Comparison of ENCODE assay signal across 8 cellular contexts in the genomic region with DNA sequence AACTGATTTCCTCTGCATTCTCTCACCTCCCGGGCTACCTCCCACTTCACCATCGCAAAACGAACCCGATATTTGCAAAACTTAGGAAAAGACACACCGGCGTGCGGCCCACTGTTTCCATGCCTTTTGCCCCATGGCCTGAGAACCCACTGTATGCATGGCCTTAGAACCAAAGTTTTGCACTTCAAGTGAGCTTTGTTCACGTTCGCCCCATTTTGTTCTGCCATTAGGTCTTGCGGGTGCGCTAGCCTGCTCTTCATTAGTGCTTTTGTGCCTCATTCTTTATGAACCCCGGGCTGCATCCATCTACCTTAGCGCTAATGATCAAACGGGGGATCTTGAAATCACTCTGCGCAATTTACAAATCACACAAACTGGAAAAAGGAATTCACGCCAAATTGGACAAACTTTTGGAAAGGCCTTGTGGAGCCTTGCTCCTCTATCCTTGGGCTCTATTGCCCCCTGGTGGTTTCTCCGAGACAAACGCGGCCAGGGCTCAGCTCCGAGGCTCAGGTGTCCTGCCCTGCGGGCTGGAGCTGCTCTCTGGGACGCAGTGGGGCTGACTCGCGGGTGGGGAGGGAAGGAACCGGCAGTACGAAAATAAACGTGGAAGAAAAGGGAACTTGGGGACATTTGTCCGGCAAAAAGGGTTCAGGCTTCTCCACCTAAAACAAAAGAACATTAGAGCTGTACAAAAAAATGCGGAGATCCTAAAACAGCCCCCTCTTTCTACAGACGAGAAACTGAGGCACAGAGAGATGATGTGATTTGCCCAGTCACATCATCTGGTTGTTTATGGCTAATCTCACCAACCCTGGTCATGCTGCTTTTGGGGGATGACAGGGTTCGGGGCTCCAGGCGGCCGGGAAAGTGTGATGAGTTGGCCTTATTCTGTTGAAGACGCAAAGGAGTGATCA.
DNase-seq lines count a peak whose midpoint lies in the region.

No MANE protein-coding gene starts in this region.

- H3K4me1 ChIP-seq in urinary bladder (ENCODE audit: insufficient read depth), result peaks cover 7% of the 10 kb centered on the region

- no peak overlapping the region for H3K4me3 ChIP-seq in urinary bladder (ENCODE audit: low read depth, low read length)

- no peaks in the 10 kb centered on the region for H3K36me3 Mint-ChIP-seq in activated naive CD4-positive, alpha-beta T cell treated with anti-CD3 and anti-CD28 coated beads for 36 hours (ENCODE audit: low read depth)

- no peaks in the 10 kb centered on the region for H3K9me3 Mint-ChIP-seq in activated naive CD4-positive, alpha-beta T cell treated with anti-CD3 and anti-CD28 coated beads for 36 hours

- H3K4me1 Mint-ChIP-seq in activated naive CD4-positive, alpha-beta T cell treated with anti-CD3 and anti-CD28 coated beads for 36 hours (ENCODE audit: low read depth), result peaks cover 19% of the 10 kb centered on the region

- intact Hi-C loops in activated naive CD4-positive, alpha-beta T cell treated with anti-CD3 and anti-CD28 coated beads for 36 hours (cut with micrococcal nuclease), result loop anchor here (1.0 to 5.0 kb wide), 7 partner anchors 129 to 727 kb away; a partner anchor contains a TSS

- CTCF ChIA-PET in activated naive CD4-positive, alpha-beta T cell treated with anti-CD3 and anti-CD28 coated beads for 36 hours (lab: Charles Lee), result interaction anchor here (0.6 to 3.0 kb wide), 26 partner anchors 10 to 1008 kb away, joined by 3 to 23 read pairs (median 3); no protein-coding TSS in a partner anchor

- in situ Hi-C loops in KBM-7 (cut with MboI; ENCODE audit: low pct_unique_long_range_greater_than_20kb, low sequenced_read_pairs), result loop anchor here (25.0 kb wide), 1 partner anchor 1311 kb away; a partner anchor contains a TSS

- H3K27ac ChIP-seq in urinary bladder (ENCODE audit: low read depth), result peak overlapping the region; percentile 57

- WGBS in urinary bladder, result 35% methylated on average over 34 of the region's 34 CpGs

- H3K36me3 ChIP-seq in urinary bladder (ENCODE audit: insufficient read depth), result no peaks in the 10 kb centered on the region

- peaks cover 37% of the 10 kb centered on the region for H3K27me3 Mint-ChIP-seq in activated naive CD4-positive, alpha-beta T cell treated with anti-CD3 and anti-CD28 coated beads for 36 hours (ENCODE audit: low read depth)

- peak; percentile 5 to 85 (median 69) for DNase-seq in C1 segment of cervical spinal cord (lab: John Stamatoyannopoulos, UW)
- peak; percentile 16 for DNase-seq in GM19240 (ENCODE audit: insufficient read length, low spot score)
- DNase-seq in KBM-7, result peak; percentile 75
- DNase-seq in RKO (ENCODE audit: low spot score), result peak; percentile 64
- peak; percentile 85 for DNase-seq in activated naive CD4-positive, alpha-beta T cell treated with anti-CD3 and anti-CD28 coated beads for 36 hours
- peak; percentile 82 for DNase-seq in globus pallidus (ENCODE audit: low spot score)
- DNase-seq in nucleus accumbens (lab: John Stamatoyannopoulos, UW), result peak in 53 of 56 donors; percentile 5 to 85 (median 63)

- H3K4me3 Mint-ChIP-seq in activated naive CD4-positive, alpha-beta T cell treated with anti-CD3 and anti-CD28 coated beads for 36 hours, result peak overlapping the region; percentile 51

- H3K27ac Mint-ChIP-seq in activated naive CD4-positive, alpha-beta T cell treated with anti-CD3 and anti-CD28 coated beads for 36 hours, result no peak overlapping the region

Comparison
In these comparisons a context has a peak if more than half of its experiments do, and no peak if none do; other contexts are left out.
1. DNase-seq: peak in every context shown above with its lines; median percentile 85 in activated naive CD4-positive, alpha-beta T cell treated with anti-CD3 and anti-CD28 coated beads for 36 hours; 82 in globus pallidus; 75 in KBM-7; 69 in C1 segment of cervical spinal cord; 64 in RKO; 63 in nucleus accumbens; 16 in GM19240.